In genomic region chr10:102742313-102742712, GRCh38 we compare ENCODE assay signal across 6 cellular contexts. TPM values are rescaled to one million over a fixed set of nuclear protein-coding genes. Genes with fewer than 3 reads are reported as not detected.
DNase-seq lines count a peak whose midpoint lies in the region; ATAC-seq, FAIRE-seq and TF ChIP-seq lines count a peak whose summit lies in the region.
"Not testable (repeated sequence)": the region's sequence is repeated elsewhere in the genome, so short reads cannot be mapped to it uniquely, and the experiment has no call there.

No MANE protein-coding gene starts in this region.

- TF ChIP-seq RAD21 in K562 (CRISPR knock-in tag; conservative IDR thresholded peaks at IDR 0.05 in 1 of 2, IDR thresholded peaks at IDR 0.05 in 1 of 2), result not testable (repeated sequence)

- not testable (repeated sequence) for H3K27ac ChIP-seq in DND-41 (ENCODE audit: low read length); K562 (ENCODE audit: extremely low read depth, low read depth, low read length)
- peak overlapping the region; percentile 95; the same call in 1 of the 2 replicates for H3K27ac ChIP-seq in Panc1 (ENCODE audit: low read length)

- FAIRE-seq in K562 (lab: Jason Lieb, UNC), result peak; percentile 55

- H3K9me3 ChIP-seq in DND-41 (ENCODE audit: insufficient read depth, low read length, severe bottlenecking); Panc1 (ENCODE audit: control insufficient read depth, insufficient read depth, low read depth, low read length); K562 (replicated peaks; ENCODE audit: control insufficient read depth, insufficient read depth, low read depth, low read length): not testable (repeated sequence)

- not testable (repeated sequence) for H3K27me3 Mint-ChIP-seq in activated T-helper 17 cell treated with anti-CD3 and anti-CD28 coated beads, Interleukin-2, amount 50 U/mL, for 72 hours; natural killer cell (ENCODE audit: low read depth in 2 of 2)

- BruUV-seq in Panc1 (replicated peaks; lab: Mats Ljungman, UMichigan); K562 (replicated peaks; lab: Mats Ljungman, UMichigan): not testable (repeated sequence)

- not testable (repeated sequence) for H3K4me2 ChIP-seq in DND-41 (ENCODE audit: insufficient read depth, low read length); K562 (ENCODE audit: insufficient read depth, low read length)

- intact Hi-C loops in Panc1 (cut with micrococcal nuclease; ENCODE audit: unreplicated experiment), result not testable (repeated sequence)
- intact Hi-C loops in K562 (cut with micrococcal nuclease), result loop anchor here (5.0 kb wide), 3 partner anchors 35 to 160 kb away; no protein-coding TSS in a partner anchor
- intact Hi-C loops in natural killer cell (cut with micrococcal nuclease), result loop anchor here (2.0 kb wide), 1 partner anchor 240 kb away; the partner anchor contains the start of genes ACTR1A and SUFU

- peaks cover 28% of the 10 kb centered on the region for H3K4me1 ChIP-seq in DND-41 (ENCODE audit: insufficient read depth, low read length)
- H3K4me1 ChIP-seq in Panc1 (ENCODE audit: control insufficient read depth, insufficient read depth, low read length), result peaks cover 21% of the 10 kb centered on the region
- peaks cover 13 to 40% of the 10 kb centered on the region in 2 experiments for H3K4me1 ChIP-seq in K562 (replicated peaks in 1 of 2; ENCODE audit: control insufficient read depth in 2 of 2, insufficient read depth in 2 of 2, low read length in 2 of 2)

- not testable (repeated sequence) for H4K20me1 ChIP-seq in DND-41 (ENCODE audit: insufficient read depth, low read length); K562 (replicated peaks; ENCODE audit: control insufficient read depth, insufficient read depth, low read length)

- not testable (repeated sequence) for H3K4me3 ChIP-seq in DND-41 (ENCODE audit: low read depth in 1 of 2, low read length in 2 of 2); Panc1 (ENCODE audit: low read depth in 2 of 2, low read length in 2 of 2); K562

- DNase-seq in DND-41; Panc1 (ENCODE audit: low read depth, low spot score); K562 (ENCODE audit: extremely low read depth in 1 of 4, low spot score in 3 of 4); natural killer cell; stimulated activated effector memory CD8-positive, alpha-beta T cell treated with anti-CD3 and anti-CD28 coated beads, Interleukin-12 subunit alpha, Interleukin-12 subunit beta, amount 100 ng/mL, for 72 hours (ENCODE audit: low spot score in 2 of 2): not testable (repeated sequence)

- H3K9me1 ChIP-seq in K562 (ENCODE audit: control insufficient read depth, insufficient read depth, low read length), result not testable (repeated sequence)

- H3K27me3 ChIP-seq in DND-41 (ENCODE audit: insufficient read depth, low read length, poor library complexity); Panc1 (ENCODE audit: control insufficient read depth, insufficient read depth, low read length); K562 (ENCODE audit: control insufficient read depth in 2 of 2, insufficient read depth in 2 of 2, low read length in 2 of 2): not testable (repeated sequence)

- CTCF ChIA-PET in Panc1 (lab: Charles Lee); K562 (lab: Yijun Ruan, JAX; ENCODE audit: low intra/inter-chr PET ratio): not testable (repeated sequence)

- not testable (repeated sequence) for TF ChIP-seq EP300 in K562 (IDR thresholded peaks at IDR 0.05; ENCODE audit: low read length)

- not testable (repeated sequence) for H3K36me3 ChIP-seq in DND-41 (ENCODE audit: insufficient read depth, low read length); Panc1 (ENCODE audit: control insufficient read depth, insufficient read depth, low read length); K562 (ENCODE audit: control insufficient read depth, insufficient read depth, low read length)

- H3K36me3 Mint-ChIP-seq in activated T-helper 17 cell treated with anti-CD3 and anti-CD28 coated beads, Interleukin-2, amount 50 U/mL, for 72 hours (ENCODE audit: low read depth), result peaks cover 24% of the 10 kb centered on the region
- H3K36me3 Mint-ChIP-seq in natural killer cell, result not testable (repeated sequence)
- H3K36me3 Mint-ChIP-seq in stimulated activated effector memory CD8-positive, alpha-beta T cell treated with anti-CD3 and anti-CD28 coated beads, Interleukin-12 subunit alpha, Interleukin-12 subunit beta, amount 100 ng/mL, for 72 hours, result peaks cover 29% of the 10 kb centered on the region

- peak overlapping the region; percentile 84 for H2AFZ ChIP-seq in DND-41 (ENCODE audit: low read depth, low read length)
- not testable (repeated sequence) for H2AFZ ChIP-seq in K562 (ENCODE audit: low read depth, low read length)

- not testable (repeated sequence) for H3K9ac ChIP-seq in DND-41 (ENCODE audit: low read depth, low read length); K562 (ENCODE audit: insufficient read depth in 1 of 2, low read depth in 2 of 2, low read length in 2 of 2)

- H3K4me3 Mint-ChIP-seq in activated T-helper 17 cell treated with anti-CD3 and anti-CD28 coated beads, Interleukin-2, amount 50 U/mL, for 72 hours, result peak overlapping the region; percentile 93
- peak overlapping the region; percentile 93 for H3K4me3 Mint-ChIP-seq in natural killer cell
- peak overlapping the region; percentile 81 for H3K4me3 Mint-ChIP-seq in stimulated activated effector memory CD8-positive, alpha-beta T cell treated with anti-CD3 and anti-CD28 coated beads, Interleukin-12 subunit alpha, Interleukin-12 subunit beta, amount 100 ng/mL, for 72 hours

- no CpG with 5 or more reads among the region's 5 CpGs for WGBS in K562 (ENCODE audit: insufficient coverage, low coverage, missing lambda C conversion rate)

- peak overlapping the region; percentile 93 for H3K27ac Mint-ChIP-seq in activated T-helper 17 cell treated with anti-CD3 and anti-CD28 coated beads, Interleukin-2, amount 50 U/mL, for 72 hours
- peak overlapping the region; percentile 78 to 86 for H3K27ac Mint-ChIP-seq in natural killer cell
- H3K27ac Mint-ChIP-seq in stimulated activated effector memory CD8-positive, alpha-beta T cell treated with anti-CD3 and anti-CD28 coated beads, Interleukin-12 subunit alpha, Interleukin-12 subunit beta, amount 100 ng/mL, for 72 hours, result peak overlapping the region; percentile 91

- H3K79me2 ChIP-seq in DND-41 (ENCODE audit: insufficient read depth, low read length) (peaks cover 35% of the 10 kb centered on the region), K562 (ENCODE audit: control insufficient read depth, insufficient read depth, low read length) (peaks cover 31% of the 10 kb centered on the region)

- not testable (repeated sequence) for TF ChIP-seq CTCF in DND-41 (IDR thresholded peaks at IDR 0.05; ENCODE audit: borderline replicate concordance, extremely low read depth, low read length, poor library complexity, severe bottlenecking); Panc1 (IDR thresholded peaks at IDR 0.05); K562 (IDR thresholded peaks at IDR 0.05 in 2 of 3, conservative IDR thresholded peaks at IDR 0.05 in 1 of 3; ENCODE audit: insufficient read depth in 2 of 3, low read depth in 1 of 3, low read length in 3 of 3); natural killer cell (IDR thresholded peaks at IDR 0.05)

- ATAC-seq in DND-41 (ENCODE audit: insufficient read depth, low read depth); Panc1; activated T-helper 17 cell treated with anti-CD3 and anti-CD28 coated beads, Interleukin-2, amount 50 U/mL, for 72 hours (replicated peaks); K562; natural killer cell; stimulated activated effector memory CD8-positive, alpha-beta T cell treated with anti-CD3 and anti-CD28 coated beads, Interleukin-12 subunit alpha, Interleukin-12 subunit beta, amount 100 ng/mL, for 72 hours: not testable (repeated sequence)

- POLR2A ChIA-PET in Panc1 (lab: Charles Lee), result interaction anchor here (0.6 kb wide), 1 partner anchor 11 kb away, joined by 15 read pairs; no protein-coding TSS in a partner anchor
- POLR2A ChIA-PET in K562 (lab: Yijun Ruan, JAX), result interaction anchor here (0.5 to 0.9 kb wide), 2 partner anchors 8 to 573 kb away, joined by 3 to 5 read pairs; no protein-coding TSS in a partner anchor

- not testable (repeated sequence) for TF ChIP-seq POLR2A in K562 (conservative IDR thresholded peaks at IDR 0.05)

- not testable (repeated sequence) for H3K9me3 Mint-ChIP-seq in activated T-helper 17 cell treated with anti-CD3 and anti-CD28 coated beads, Interleukin-2, amount 50 U/mL, for 72 hours; natural killer cell; stimulated activated effector memory CD8-positive, alpha-beta T cell treated with anti-CD3 and anti-CD28 coated beads, Interleukin-12 subunit alpha, Interleukin-12 subunit beta, amount 100 ng/mL, for 72 hours

- in situ Hi-C loops in Panc1 (cut with HindIII; ENCODE audit: low pct_unique_long_range_greater_than_20kb, low sequenced_read_pairs); K562 (cut with MboI): not testable (repeated sequence)

- peaks cover 32% of the 10 kb centered on the region for H3K4me1 Mint-ChIP-seq in activated T-helper 17 cell treated with anti-CD3 and anti-CD28 coated beads, Interleukin-2, amount 50 U/mL, for 72 hours
- peaks cover 42 to 45% of the 10 kb centered on the region in 2 donors for H3K4me1 Mint-ChIP-seq in natural killer cell
- peaks cover 37% of the 10 kb centered on the region for H3K4me1 Mint-ChIP-seq in stimulated activated effector memory CD8-positive, alpha-beta T cell treated with anti-CD3 and anti-CD28 coated beads, Interleukin-12 subunit alpha, Interleukin-12 subunit beta, amount 100 ng/mL, for 72 hours

RNA-seq across cellular contexts. Expression of gene WBP1L, which starts 1.4 kb away (rescaled TPM):
- total RNA-seq in Panc1 (2021; ENCODE audit: unreplicated experiment), result 91.3 TPM
- 99.5 TPM for polyA plus RNA-seq in Panc1 (2012; ENCODE audit: insufficient read length)
- 10 to 100 TPM; 18.4 to 24.8 TPM for total RNA-seq in activated T-helper 17 cell treated with anti-CD3 and anti-CD28 coated beads, Interleukin-2, amount 50 U/mL, for 72 hours
- total RNA-seq in K562 (2011; cell fraction: chromatin; rRNA removed; ENCODE audit: low replicate concordance), result 11.5 and 23.1 TPM in 2 replicates
- 19.7 and 23.5 TPM in 2 replicates for total RNA-seq in K562 (2011; cell fraction: nucleolus; rRNA removed)
- 22.4 and 23.0 TPM in 2 replicates for total RNA-seq in K562 (2011; cell fraction: nucleoplasm; rRNA removed)
- 11.4 and 15.0 TPM in 2 replicates for total RNA-seq in K562 (2014; rRNA removed)
- 6.6 and 6.7 TPM in 2 replicates for total RNA-seq in K562 (2014; rRNA removed; fragmentation: Illumina TruSeq; extraction: Trizol)
- total RNA-seq in K562 (2015; rRNA removed; fragmentation: Illumina TruSeq; extraction: Trizol), result 8.7 and 9.1 TPM in 2 replicates
- total RNA-seq in K562 (2021), result 11.8 and 14.4 TPM in 2 replicates
- polyA plus RNA-seq in K562 (2011; rRNA removed), result 11.6 and 12.1 TPM in 2 replicates
- polyA plus RNA-seq in K562 (2011; cell fraction: cytosol; rRNA removed), result 19.1 and 32.0 TPM in 2 replicates
- 8.0 and 8.9 TPM in 2 replicates for polyA plus RNA-seq in K562 (2011; cell fraction: nucleus; rRNA removed)
- 12.0 and 12.3 TPM in 2 replicates for polyA plus RNA-seq in K562 (2012)
- 11.5 and 12.3 TPM in 2 replicates for polyA plus RNA-seq in K562 (2014; fragmentation: Illumina TruSeq; extraction: Trizol)
- 1 to 10 TPM; 3.2 to 5.3 TPM for polyA plus RNA-seq in K562 (2014; fragmentation: Nextera tagmentation; extraction: Ambion mirVana)
- polyA plus RNA-seq in K562 (2014; rRNA removed), result 10.7 and 11.3 TPM in 2 replicates
- polyA minus RNA-seq in K562 (2011; rRNA and poly(A)+ RNA removed), result 17.5 and 24.0 TPM in 2 replicates
- 15.7 and 17.7 TPM in 2 replicates for polyA minus RNA-seq in K562 (2011; cell fraction: cytosol; rRNA and poly(A)+ RNA removed)
- 3.6 and 4.9 TPM in 2 replicates for polyA minus RNA-seq in K562 (2011; cell fraction: nucleus; rRNA and poly(A)+ RNA removed)
- 10 to 100 TPM; 34.6 to 48.4 (median 47.9) TPM for total RNA-seq in natural killer cell

RNA-seq across cellular contexts. Expression of gene SFXN2, which starts 27.9 kb away (rescaled TPM):
- 11.6 TPM for total RNA-seq in Panc1 (2021; ENCODE audit: unreplicated experiment)
- 4.0 TPM for polyA plus RNA-seq in Panc1 (2012; ENCODE audit: insufficient read length)
- total RNA-seq in activated T-helper 17 cell treated with anti-CD3 and anti-CD28 coated beads, Interleukin-2, amount 50 U/mL, for 72 hours, result 10 to 100 TPM; 18.0 to 28.0 TPM
- total RNA-seq in K562 (2011; cell fraction: chromatin; rRNA removed; ENCODE audit: low replicate concordance), result 14.9 and 58.6 TPM in 2 replicates
- total RNA-seq in K562 (2011; cell fraction: nucleolus; rRNA removed), result 43.2 and 44.1 TPM in 2 replicates
- total RNA-seq in K562 (2011; cell fraction: nucleoplasm; rRNA removed), result 24.3 and 31.1 TPM in 2 replicates
- total RNA-seq in K562 (2014; rRNA removed), result 7.3 and 11.4 TPM in 2 replicates
- 17.1 and 22.5 TPM in 2 replicates for total RNA-seq in K562 (2014; rRNA removed; fragmentation: Illumina TruSeq; extraction: Trizol)
- 14.6 and 15.7 TPM in 2 replicates for total RNA-seq in K562 (2015; rRNA removed; fragmentation: Illumina TruSeq; extraction: Trizol)
- 20.6 and 23.8 TPM in 2 replicates for total RNA-seq in K562 (2021)
- polyA plus RNA-seq in K562 (2011; rRNA removed), result 10.7 and 14.5 TPM in 2 replicates
- polyA plus RNA-seq in K562 (2011; cell fraction: cytosol; rRNA removed), result 14.2 and 18.2 TPM in 2 replicates
- polyA plus RNA-seq in K562 (2011; cell fraction: nucleus; rRNA removed), result 15.5 and 26.3 TPM in 2 replicates
- polyA plus RNA-seq in K562 (2012), result 8.3 and 15.5 TPM in 2 replicates
- polyA plus RNA-seq in K562 (2014; fragmentation: Illumina TruSeq; extraction: Trizol), result 23.7 and 24.1 TPM in 2 replicates
- polyA plus RNA-seq in K562 (2014; fragmentation: Nextera tagmentation; extraction: Ambion mirVana), result 10 to 100 TPM; 12.0 to 20.4 TPM
- 13.9 and 23.3 TPM in 2 replicates for polyA plus RNA-seq in K562 (2014; rRNA removed)
- 12.0 and 24.9 TPM in 2 replicates for polyA minus RNA-seq in K562 (2011; rRNA and poly(A)+ RNA removed)
- polyA minus RNA-seq in K562 (2011; cell fraction: cytosol; rRNA and poly(A)+ RNA removed), result 13.3 and 15.2 TPM in 2 replicates
- 20.9 and 24.4 TPM in 2 replicates for polyA minus RNA-seq in K562 (2011; cell fraction: nucleus; rRNA and poly(A)+ RNA removed)
- 1 to 10 TPM; 4.8 to 8.0 (median 5.1) TPM for total RNA-seq in natural killer cell

RNA-seq across cellular contexts. Expression of gene ARL3, which starts 28.1 kb away (rescaled TPM):
- total RNA-seq in Panc1 (2021; ENCODE audit: unreplicated experiment) (20.7 TPM), K562 (2014; rRNA removed) (2.7 and 2.9 TPM in 2 replicates), K562 (2014; rRNA removed; fragmentation: Illumina TruSeq; extraction: Trizol) (3.5 and 3.8 TPM in 2 replicates), K562 (2015; rRNA removed; fragmentation: Illumina TruSeq; extraction: Trizol) (2.9 and 3.2 TPM in 2 replicates), K562 (2021) (4.2 and 4.6 TPM in 2 replicates), natural killer cell (1 to 10 TPM; 1.4 to 1.7 (median 1.5) TPM)
- 19.3 TPM for polyA plus RNA-seq in Panc1 (2012; ENCODE audit: insufficient read length)
- 10 to 100 TPM; 14.3 to 14.7 TPM for total RNA-seq in activated T-helper 17 cell treated with anti-CD3 and anti-CD28 coated beads, Interleukin-2, amount 50 U/mL, for 72 hours
- total RNA-seq in K562 (2011; cell fraction: chromatin; rRNA removed; ENCODE audit: low replicate concordance), result 2.0 and 2.1 TPM in 2 replicates
- total RNA-seq in K562 (2011; cell fraction: nucleolus; rRNA removed), result 0.83 and 1.7 TPM in 2 replicates
- total RNA-seq in K562 (2011; cell fraction: nucleoplasm; rRNA removed), result 2.2 and 2.7 TPM in 2 replicates
- polyA plus RNA-seq in K562 (2011; rRNA removed) (4.8 and 5.5 TPM in 2 replicates), K562 (2014; fragmentation: Illumina TruSeq; extraction: Trizol) (4.2 and 5.5 TPM in 2 replicates), K562 (2014; fragmentation: Nextera tagmentation; extraction: Ambion mirVana) (1 to 10 TPM; 8.2 to 8.9 TPM), K562 (2014; rRNA removed) (5.1 and 5.2 TPM in 2 replicates)
- polyA plus RNA-seq in K562 (2011; cell fraction: cytosol; rRNA removed), result 1.7 and 3.3 TPM in 2 replicates
- polyA plus RNA-seq in K562 (2011; cell fraction: nucleus; rRNA removed), result 1.2 and 2.4 TPM in 2 replicates
- polyA plus RNA-seq in K562 (2012), result 5.7 and 6.9 TPM in 2 replicates
- polyA minus RNA-seq in K562 (2011; rRNA and poly(A)+ RNA removed), result 2.6 and 3.0 TPM in 2 replicates
- polyA minus RNA-seq in K562 (2011; cell fraction: cytosol; rRNA and poly(A)+ RNA removed), result 0.46 and 0.76 TPM in 2 replicates
- 0.40 and 1.2 TPM in 2 replicates for polyA minus RNA-seq in K562 (2011; cell fraction: nucleus; rRNA and poly(A)+ RNA removed)
